Comparison of ENCODE assay signal across 30 cellular contexts in the genomic region with DNA sequence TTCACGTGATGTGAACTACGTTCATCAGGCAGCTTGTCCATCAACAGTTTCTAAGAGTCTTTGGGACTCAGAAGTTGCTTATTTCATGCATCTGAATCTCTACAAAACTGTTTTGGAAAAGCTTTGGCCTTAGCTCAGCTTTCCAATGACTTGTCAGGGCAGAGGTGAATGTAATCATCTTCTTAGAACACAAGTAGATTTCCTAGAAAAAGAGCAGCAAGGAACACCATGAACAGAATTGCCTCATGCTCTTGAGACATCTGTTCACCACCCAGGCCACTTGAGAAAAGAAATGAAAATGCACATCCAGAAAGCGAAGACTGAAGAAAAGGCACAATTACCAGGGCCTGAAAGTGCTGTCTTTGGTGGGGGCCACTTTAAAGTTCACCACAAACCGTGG.
"Had no signal": no experiment of that assay in that cellular context is flagged by ENCODE, and none has a peak within 500 bp of the region (broad histone marks: within the 10 kb centered on the region; RNA-seq: fewer than 3 reads in every experiment).

No MANE protein-coding gene starts in this region.

- H3K27me3 ChIP-seq: gastrocnemius medialis, hepatocyte, neutrophil, right lobe of liver, transverse colon, upper lobe of right lung, uterus had no signal

- H3K9me3 ChIP-seq: gastrocnemius medialis, mucosa of descending colon, neutrophil, pancreas, right lobe of liver, thoracic aorta, transverse colon, upper lobe of right lung, uterus had no signal

- H3K4me3 Mint-ChIP-seq: dendritic cell treated with granulocyte-macrophage colony-stimulating factor and Interleukin-4, amounts not matched to agents 40 ng/mL and 50 ng/mL, for 4 days; endodermal cell; mesothelial cell of epicardium; naive B cell; natural killer cell treated with Interleukin-12 subunit alpha and Interleukin-12 subunit beta and Interleukin-15 and Interleukin-18, amount 100 ng/mL, for 72 hours; neural crest cell; stimulated activated effector memory CD8-positive, alpha-beta T cell treated with anti-CD3 and anti-CD28 coated beads, Interleukin-12 subunit alpha, Interleukin-12 subunit beta, amount 100 ng/mL, for 72 hours had no signal

- H3K9me3 Mint-ChIP-seq: dendritic cell treated with granulocyte-macrophage colony-stimulating factor and Interleukin-4, amounts not matched to agents 40 ng/mL and 50 ng/mL, for 4 days; natural killer cell treated with Interleukin-12 subunit alpha and Interleukin-12 subunit beta and Interleukin-15 and Interleukin-18, amount 100 ng/mL, for 72 hours; stimulated activated effector memory CD8-positive, alpha-beta T cell treated with anti-CD3 and anti-CD28 coated beads, Interleukin-12 subunit alpha, Interleukin-12 subunit beta, amount 100 ng/mL, for 72 hours had no signal

- H3K4me3 ChIP-seq: gastrocnemius medialis, heart left ventricle, hepatocyte, mucosa of descending colon, pancreas, right lobe of liver, thoracic aorta, transverse colon, upper lobe of right lung, uterus had no signal

- H3K36me3 Mint-ChIP-seq: mesothelial cell of epicardium; naive B cell; natural killer cell treated with Interleukin-12 subunit alpha and Interleukin-12 subunit beta and Interleukin-15 and Interleukin-18, amount 100 ng/mL, for 72 hours; stimulated activated effector memory CD8-positive, alpha-beta T cell treated with anti-CD3 and anti-CD28 coated beads, Interleukin-12 subunit alpha, Interleukin-12 subunit beta, amount 100 ng/mL, for 72 hours had no signal

- H3K27me3 Mint-ChIP-seq: dendritic cell treated with granulocyte-macrophage colony-stimulating factor and Interleukin-4, amounts not matched to agents 40 ng/mL and 50 ng/mL, for 4 days had no signal

- H3K27ac ChIP-seq: epithelial cell of prostate, gastrocnemius medialis, heart left ventricle, hepatocyte, neutrophil, pancreas, right lobe of liver, thoracic aorta, transverse colon, upper lobe of right lung, uterus had no signal

- H3K36me3 ChIP-seq: gastrocnemius medialis, heart left ventricle, neutrophil, pancreas, right lobe of liver, thoracic aorta, transverse colon, upper lobe of right lung, uterus had no signal

- H3K4me1 Mint-ChIP-seq: mesothelial cell of epicardium; neural crest cell; stimulated activated effector memory CD8-positive, alpha-beta T cell treated with anti-CD3 and anti-CD28 coated beads, Interleukin-12 subunit alpha, Interleukin-12 subunit beta, amount 100 ng/mL, for 72 hours had no signal

- DNase-seq: cerebellar nuclear complex; effector CD8-positive, alpha-beta T cell; endodermal cell; gastrocnemius medialis; heart left ventricle; kidney; mesenchymal stem cell; mucosa of descending colon; naive B cell; pancreas; retina; right lobe of liver; stimulated activated CD4-positive, alpha-beta T cell treated with anti-CD3 and anti-CD28 coated beads, Interleukin-2, amount 100 ng/mL, for 24 hours; stimulated activated CD4-positive, alpha-beta T cell treated with anti-CD3 and anti-CD28 coated beads, Interleukin-4, amount 100 ng/mL, for 24 hours; stimulated activated naive CD4-positive, alpha-beta T cell treated with Interleukin-2 at 50 U/mL for 16 hours; transverse colon; upper lobe of right lung; uterus had no signal

- ATAC-seq: esophagus mucosa; gastrocnemius medialis; heart left ventricle; left lobe of liver; mucosa of descending colon; natural killer cell treated with Interleukin-12 subunit alpha and Interleukin-12 subunit beta and Interleukin-15 and Interleukin-18, amount 100 ng/mL, for 72 hours; pancreas; right lobe of liver; stimulated activated effector memory CD8-positive, alpha-beta T cell treated with anti-CD3 and anti-CD28 coated beads, Interleukin-12 subunit alpha, Interleukin-12 subunit beta, amount 100 ng/mL, for 72 hours; upper lobe of right lung had no signal

- H3K27ac Mint-ChIP-seq: dendritic cell treated with granulocyte-macrophage colony-stimulating factor and Interleukin-4, amounts not matched to agents 40 ng/mL and 50 ng/mL, for 4 days; endodermal cell; mesothelial cell of epicardium; natural killer cell treated with Interleukin-12 subunit alpha and Interleukin-12 subunit beta and Interleukin-15 and Interleukin-18, amount 100 ng/mL, for 72 hours; stimulated activated effector memory CD8-positive, alpha-beta T cell treated with anti-CD3 and anti-CD28 coated beads, Interleukin-12 subunit alpha, Interleukin-12 subunit beta, amount 100 ng/mL, for 72 hours had no signal

- H3K4me2 ChIP-seq: hepatocyte had no signal

- H3K79me2 ChIP-seq: hepatocyte had no signal

- H3K4me1 ChIP-seq: gastrocnemius medialis, heart left ventricle, pancreas, right lobe of liver, transverse colon, upper lobe of right lung, uterus had no signal

- FAIRE-seq: colon, kidney, pancreas had no signal

- H2AFZ ChIP-seq: hepatocyte had no signal
